ENCODE assay signal across 21 cellular contexts in genomic region chr20:9180480-9181257, GRCh38.
"Had no signal": no experiment of that assay in that cellular context is flagged by ENCODE, and none has a peak within 500 bp of the region (broad histone marks: within the 10 kb centered on the region; RNA-seq: fewer than 3 reads in every experiment).

No MANE protein-coding gene starts in this region.

- H3K27ac ChIP-seq: brain microvascular endothelial cell, dorsolateral prefrontal cortex, pancreas, testis, upper lobe of left lung had no signal

- H3K4me3 ChIP-seq: dorsolateral prefrontal cortex, pancreas, smooth muscle cell, testis, upper lobe of left lung had no signal

- H3K4me2 ChIP-seq: smooth muscle cell had no signal

- H3K4me1 ChIP-seq: pancreas, testis, upper lobe of left lung had no signal

- H3K27me3 ChIP-seq: brain microvascular endothelial cell, dorsolateral prefrontal cortex, pancreas, testis, upper lobe of left lung had no signal

- H3K9me3 ChIP-seq: pancreas, testis, upper lobe of left lung had no signal

- H3K36me3 ChIP-seq: brain microvascular endothelial cell, pancreas, upper lobe of left lung had no signal

- DNase-seq: activated CD4-positive, alpha-beta memory T cell treated with anti-CD3 and anti-CD28 coated beads, Interleukin-2, amount 10 ng/mL, durations not matched to agents 7 days and 5 days; activated CD4-positive, alpha-beta T cell treated with anti-CD3 and anti-CD28 coated beads for 48 hours; activated CD4-positive, CD25-positive, alpha-beta regulatory T cell; activated CD8-positive, alpha-beta memory T cell treated with anti-CD3 and anti-CD28 coated beads, Interleukin-2, amount 10 ng/mL, durations not matched to agents 7 days and 5 days; activated naive CD4-positive, alpha-beta T cell treated with Interleukin-2 at 50 U/mL for 16 hours; activated naive CD8-positive, alpha-beta T cell treated with anti-CD3 and anti-CD28 coated beads, Interleukin-2, amount 50 U/mL, for 24 hours; aorta; brain microvascular endothelial cell; central memory CD4-positive, alpha-beta T cell; dorsolateral prefrontal cortex; naive thymus-derived CD8-positive, alpha-beta T cell; pancreas; stimulated activated CD4-positive, alpha-beta T cell treated with anti-CD3 and anti-CD28 coated beads, Interleukin-4, amount 100 ng/mL, for 24 hours; T-helper 1 cell; T-helper 9 cell; testis; upper lobe of left lung had no signal

- ATAC-seq: activated CD8-positive, alpha-beta memory T cell treated with anti-CD3 and anti-CD28 coated beads, Interleukin-2, amount 10 ng/mL, durations not matched to agents 7 days and 5 days; activated naive CD8-positive, alpha-beta T cell treated with anti-CD3 and anti-CD28 coated beads, Interleukin-2, amount 50 U/mL, for 24 hours; activated T-helper 17 cell treated with anti-CD3 and anti-CD28 coated beads, Interleukin-2, amount 50 U/mL, for 72 hours; naive thymus-derived CD8-positive, alpha-beta T cell; pancreas; sciatic nerve; stimulated activated effector memory CD8-positive, alpha-beta T cell treated with anti-CD3 and anti-CD28 coated beads, Interleukin-12 subunit alpha, Interleukin-12 subunit beta, amount 100 ng/mL, for 72 hours had no signal
